Comparison of ENCODE assay signal across 8 cellular contexts in genomic region chr7:123682690-123683089, GRCh38. TPM values are rescaled to one million over a fixed set of nuclear protein-coding genes. Genes with fewer than 3 reads are reported as not detected.
DNase-seq lines count a peak whose midpoint lies in the region; ATAC-seq and TF ChIP-seq lines count a peak whose summit lies in the region.

No MANE protein-coding gene starts in this region.

- H3K27ac Mint-ChIP-seq in activated T-helper 17 cell treated with anti-CD3 and anti-CD28 coated beads, Interleukin-2, amount 50 U/mL, for 72 hours: no peak overlapping the region

- no peak overlapping the region for H3K4me3 Mint-ChIP-seq in activated T-helper 17 cell treated with anti-CD3 and anti-CD28 coated beads, Interleukin-2, amount 50 U/mL, for 72 hours

- H3K9me3 ChIP-seq in A673 (ENCODE audit: low read depth, low read length, poor library complexity, severe bottlenecking): no peaks in the 10 kb centered on the region

- DNase-seq in A673 (ENCODE audit: low spot score) (peak; percentile 71), NCI-H748 treated with DMSO at 0.1 percent for 48 hours (lab: John Stamatoyannopoulos, UW) (peak; percentile 48), coronary artery (ENCODE audit: low spot score) (no peak), medulla oblongata (ENCODE audit: extremely low spot score) (peak; percentile 71)
- DNase-seq in activated CD4-positive, CD25-positive, alpha-beta regulatory T cell treated with anti-CD3 and anti-CD28 coated beads, Interleukin-2, amount 50 U/mL, for 72 hours: no peak

- no TSS peak for BruUV-seq in A673 (replicated peaks; lab: Mats Ljungman, UMichigan)

- H3K4me1 ChIP-seq in A673 (ENCODE audit: insufficient read depth, low read length, poor library complexity, severe bottlenecking): no peaks in the 10 kb centered on the region

- no peaks in the 10 kb centered on the region for H3K9me3 Mint-ChIP-seq in activated T-helper 17 cell treated with anti-CD3 and anti-CD28 coated beads, Interleukin-2, amount 50 U/mL, for 72 hours

- H3K27me3 ChIP-seq in A673 (replicated peaks; ENCODE audit: insufficient read depth, low read depth, low read length, poor library complexity): no peaks in the 10 kb centered on the region

- ATAC-seq in HG03060 (IDR thresholded peaks at IDR 0.05; ENCODE audit: low read depth, unreplicated experiment): peak; percentile 71
- no peak for ATAC-seq in activated T-helper 17 cell treated with anti-CD3 and anti-CD28 coated beads, Interleukin-2, amount 50 U/mL, for 72 hours (replicated peaks)

- peak; percentile 69 for TF ChIP-seq CTCF in A673 (conservative IDR thresholded peaks at IDR 0.05; ENCODE audit: low read depth, low read length)
- peak; percentile 47 for TF ChIP-seq CTCF in GM12873 (IDR thresholded peaks at IDR 0.05; ENCODE audit: insufficient read depth, low read depth, low read length, missing control alignments)
- peak; percentile 23 for TF ChIP-seq CTCF in coronary artery (IDR thresholded peaks at IDR 0.05)

- H3K36me3 ChIP-seq in A673 (ENCODE audit: insufficient read depth, low read length, poor library complexity, severe bottlenecking): peaks cover 15% of the 10 kb centered on the region

- H3K4me3 ChIP-seq in A673 (ENCODE audit: low read depth, low read length, poor library complexity, severe bottlenecking): no peak overlapping the region
- H3K4me3 ChIP-seq in coronary artery: no peak overlapping the region

- H3K27me3 Mint-ChIP-seq in activated T-helper 17 cell treated with anti-CD3 and anti-CD28 coated beads, Interleukin-2, amount 50 U/mL, for 72 hours: no peaks in the 10 kb centered on the region

- H3K27ac ChIP-seq in A673 (ENCODE audit: low read depth, low read length, poor library complexity, severe bottlenecking): no peak overlapping the region
- no peak overlapping the region for H3K27ac ChIP-seq in coronary artery

- H3K4me1 Mint-ChIP-seq in activated T-helper 17 cell treated with anti-CD3 and anti-CD28 coated beads, Interleukin-2, amount 50 U/mL, for 72 hours: no peaks in the 10 kb centered on the region

- CTCF ChIA-PET in A673 (lab: Charles Lee): interaction anchor here (0.6 to 1.0 kb wide), 4 partner anchors 13 to 190 kb away, joined by 3 to 8 read pairs (median 6); no protein-coding TSS in a partner anchor

- intact Hi-C loops in A673 (cut with micrococcal nuclease; ENCODE audit: unreplicated experiment): loop anchor here (1.0 kb wide), 1 partner anchor 183 kb away; no protein-coding TSS in a partner anchor

- POLR2A ChIA-PET in A673 (lab: Charles Lee; ENCODE audit: low non-redundant PET): no interaction called here

- peaks cover 60% of the 10 kb centered on the region for H3K36me3 Mint-ChIP-seq in activated T-helper 17 cell treated with anti-CD3 and anti-CD28 coated beads, Interleukin-2, amount 50 U/mL, for 72 hours (ENCODE audit: low read depth)

RNA-seq across cellular contexts. Expression of gene LMOD2, which starts 27.0 kb away (rescaled TPM):
- not detected in 2 replicates for total RNA-seq in A673 (2021)
- total RNA-seq in activated T-helper 17 cell treated with anti-CD3 and anti-CD28 coated beads, Interleukin-2, amount 50 U/mL, for 72 hours: not detected

Comparison
In these comparisons a context has a peak if more than half of its experiments do, and no peak if none do; other contexts are left out.
1. DNase-seq: peak in A673 (single experiment), NCI-H748 treated with DMSO at 0.1 percent for 48 hours (single experiment) and medulla oblongata (single experiment); none in coronary artery (single experiment) and activated CD4-positive, CD25-positive, alpha-beta regulatory T cell treated with anti-CD3 and anti-CD28 coated beads, Interleukin-2, amount 50 U/mL, for 72 hours (single experiment).
2. Peak in every context shown above with its lines, with median percentiles within 50 percentile points of each other: CTCF ChIP-seq.